8 cellular contexts compared by ENCODE assay signal in genomic region chr13:101144808-101145419, GRCh38.
A peak's percentile ranks its signal among the peaks of the same experiment; 100 is the strongest.
DNase-seq lines count a peak whose midpoint lies in the region; ATAC-seq and TF ChIP-seq lines count a peak whose summit lies in the region.

No MANE protein-coding gene starts in this region.

- intact Hi-C loops in Caco-2 (cut with micrococcal nuclease; ENCODE audit: unreplicated experiment) (loop anchor here (1.0 to 2.0 kb wide), 6 partner anchors 57 to 946 kb away; no protein-coding TSS in a partner anchor), left lung (cut with DNase I) (no loop called here)

- H3K9me3 ChIP-seq in Caco-2, result no peaks in the 10 kb centered on the region
- no peaks in the 10 kb centered on the region for H3K9me3 ChIP-seq in left lung

- CTCF ChIA-PET in Caco-2 (lab: Charles Lee), result interaction anchor here (0.6 to 1.3 kb wide), 6 partner anchors 17 to 1411 kb away, joined by 3 to 23 read pairs (median 4); no protein-coding TSS in a partner anchor

- no TSS peak for BruUV-seq in Caco-2 (replicated peaks; lab: Mats Ljungman, UMichigan)

- DNase-seq in Caco-2 (peak in 1 of 2 experiments; percentile 47), NCI-H510A (lab: John Stamatoyannopoulos, UW) (peak; percentile 5), left lung (no peak)
- no peak for DNase-seq in stimulated activated effector memory CD8-positive, alpha-beta T cell treated with anti-CD3 and anti-CD28 coated beads, Interleukin-12 subunit alpha, Interleukin-12 subunit beta, amount 100 ng/mL, for 72 hours (ENCODE audit: low spot score in 2 of 2)

- H3K27me3 Mint-ChIP-seq in Caco-2 (ENCODE audit: insufficient read depth, unreplicated experiment) (peaks cover 29% of the 10 kb centered on the region), brain (peaks cover 5% of the 10 kb centered on the region)

- H3K4me1 ChIP-seq in Caco-2, result no peaks in the 10 kb centered on the region
- no peaks in the 10 kb centered on the region for H3K4me1 ChIP-seq in left lung

- H3K27ac Mint-ChIP-seq in Caco-2 (ENCODE audit: unreplicated experiment), result no peak overlapping the region
- no peak overlapping the region for H3K27ac Mint-ChIP-seq in brain
- no peak overlapping the region for H3K27ac Mint-ChIP-seq in stimulated activated effector memory CD8-positive, alpha-beta T cell treated with anti-CD3 and anti-CD28 coated beads, Interleukin-12 subunit alpha, Interleukin-12 subunit beta, amount 100 ng/mL, for 72 hours

- H3K36me3 Mint-ChIP-seq in Caco-2 (ENCODE audit: insufficient read depth, unreplicated experiment), result no peaks in the 10 kb centered on the region
- no peaks in the 10 kb centered on the region for H3K36me3 Mint-ChIP-seq in brain
- no peaks in the 10 kb centered on the region for H3K36me3 Mint-ChIP-seq in stimulated activated effector memory CD8-positive, alpha-beta T cell treated with anti-CD3 and anti-CD28 coated beads, Interleukin-12 subunit alpha, Interleukin-12 subunit beta, amount 100 ng/mL, for 72 hours

- H3K9me3 Mint-ChIP-seq in Caco-2 (ENCODE audit: unreplicated experiment) (no peaks in the 10 kb centered on the region), brain (no peaks in the 10 kb centered on the region)
- H3K9me3 Mint-ChIP-seq in stimulated activated effector memory CD8-positive, alpha-beta T cell treated with anti-CD3 and anti-CD28 coated beads, Interleukin-12 subunit alpha, Interleukin-12 subunit beta, amount 100 ng/mL, for 72 hours, result no peaks in the 10 kb centered on the region

- H3K27ac ChIP-seq in left lung, result no peak overlapping the region

- POLR2A ChIA-PET in Caco-2 (lab: Charles Lee), result no interaction called here

- H3K27me3 ChIP-seq in Caco-2 (replicated peaks; ENCODE audit: control insufficient read depth, insufficient read depth, low read length), result peaks cover 2% of the 10 kb centered on the region; the same call in 1 of the 2 replicates
- peaks cover 0 to 48% of the 10 kb centered on the region in 2 donors for H3K27me3 ChIP-seq in left lung

- TF ChIP-seq CTCF in Caco-2 (IDR thresholded peaks at IDR 0.05; ENCODE audit: insufficient read depth in 1 of 2, low read depth in 1 of 2, low read length in 1 of 2, severe bottlenecking in 1 of 2, unreplicated experiment in 1 of 2) (peak; percentile 53 to 63), brain (conservative IDR thresholded peaks at IDR 0.05) (peak; percentile 80 to 86), left lung (IDR thresholded peaks at IDR 0.05) (peak; percentile 51 to 70)

- peak; percentile 93 for ATAC-seq in GM18519 (IDR thresholded peaks at IDR 0.05; ENCODE audit: low FRiP score, unreplicated experiment)
- peak; percentile 59 for ATAC-seq in HG03108 (IDR thresholded peaks at IDR 0.05; ENCODE audit: unreplicated experiment)
- ATAC-seq in left lung, result peak; percentile 81
- no peak for ATAC-seq in stimulated activated effector memory CD8-positive, alpha-beta T cell treated with anti-CD3 and anti-CD28 coated beads, Interleukin-12 subunit alpha, Interleukin-12 subunit beta, amount 100 ng/mL, for 72 hours
- no peak for ATAC-seq in HG03039 (IDR thresholded peaks at IDR 0.05; ENCODE audit: unreplicated experiment)

- no peaks in the 10 kb centered on the region for H3K4me1 Mint-ChIP-seq in Caco-2 (ENCODE audit: low read depth, unreplicated experiment)
- H3K4me1 Mint-ChIP-seq in brain, result peaks cover 9% of the 10 kb centered on the region
- H3K4me1 Mint-ChIP-seq in stimulated activated effector memory CD8-positive, alpha-beta T cell treated with anti-CD3 and anti-CD28 coated beads, Interleukin-12 subunit alpha, Interleukin-12 subunit beta, amount 100 ng/mL, for 72 hours, result no peaks in the 10 kb centered on the region

- H3K4me3 Mint-ChIP-seq in Caco-2 (ENCODE audit: unreplicated experiment) (no peak overlapping the region), brain (no peak overlapping the region)
- no peak overlapping the region for H3K4me3 Mint-ChIP-seq in stimulated activated effector memory CD8-positive, alpha-beta T cell treated with anti-CD3 and anti-CD28 coated beads, Interleukin-12 subunit alpha, Interleukin-12 subunit beta, amount 100 ng/mL, for 72 hours

- H3K4me3 ChIP-seq in Caco-2 (ENCODE audit: low read depth, low read length) (no peak overlapping the region), left lung (no peak overlapping the region)

- no peaks in the 10 kb centered on the region for H3K36me3 ChIP-seq in Caco-2 (ENCODE audit: control insufficient read depth, insufficient read depth, low read length)
- H3K36me3 ChIP-seq in left lung, result no peaks in the 10 kb centered on the region

Comparison
In these comparisons a context has a peak if more than half of its experiments do, and no peak if none do; other contexts are left out.
1. ATAC-seq: peak in GM18519 (single experiment), HG03108 (single experiment) and left lung (single experiment); none in stimulated activated effector memory CD8-positive, alpha-beta T cell treated with anti-CD3 and anti-CD28 coated beads, Interleukin-12 subunit alpha, Interleukin-12 subunit beta, amount 100 ng/mL, for 72 hours (single experiment) and HG03039 (single experiment).
2. Peak in every context shown above with its lines, with median percentiles within 50 percentile points of each other: CTCF ChIP-seq.